ENCODE assay signal across 1 cellular context in genomic region chr20:61737812-61738443, GRCh38.
TF ChIP-seq lines count a peak whose summit lies in the region.

No MANE protein-coding gene starts in this region.

TF ChIP-seq in HepG2, 621 proteins besides CTCF, POLR2A, EP300 and RAD21 (continued from another document):
- no peak for TF ChIP-seq CREB3 (CRISPR knock-in tag; IDR thresholded peaks at IDR 0.05)
- no peak for TF ChIP-seq ZBTB33 (CRISPR knock-in tag; IDR thresholded peaks at IDR 0.05)
- no peak for TF ChIP-seq ZBTB38 (CRISPR knock-in tag; IDR thresholded peaks at IDR 0.05)
- no peak for TF ChIP-seq ZSCAN20 (CRISPR knock-in tag; IDR thresholded peaks at IDR 0.05; ENCODE audit: borderline replicate concordance)
- TF ChIP-seq ZNF124 (CRISPR knock-in tag; IDR thresholded peaks at IDR 0.05): no peak
- TF ChIP-seq ZNF441 (CRISPR knock-in tag; IDR thresholded peaks at IDR 0.05; ENCODE audit: borderline replicate concordance): no peak
TF ChIP-seq in HepG2: peak in this region for 0.
